Comparison of ENCODE assay signal across 12 cellular contexts in genomic region chr7:94069154-94069739, GRCh38.
DNase-seq lines count a peak whose midpoint lies in the region; ATAC-seq lines count a peak whose summit lies in the region.
"Had no signal": no experiment of that assay in that cellular context is flagged by ENCODE, and none has a peak within 500 bp of the region (broad histone marks: within the 10 kb centered on the region; RNA-seq: fewer than 3 reads in every experiment).

No MANE protein-coding gene starts in this region.

- peak; percentile 49 for DNase-seq in glomerular visceral epithelial cell (ENCODE audit: extremely low spot score)
- no peak for DNase-seq in stimulated activated CD4-positive, alpha-beta T cell treated with anti-CD3 and anti-CD28 coated beads, Interleukin-4, amount 100 ng/mL, for 24 hours
- DNase-seq in RPMI8226, result no peak
- no peak for DNase-seq in activated naive CD8-positive, alpha-beta T cell treated with anti-CD3 and anti-CD28 coated beads, Interleukin-2, amount 50 U/mL, for 24 hours
- no peak for DNase-seq in SJCRH30
- DNase-seq: activated CD4-positive, alpha-beta T cell treated with anti-CD3 and anti-CD28 coated beads, Interleukin-2, amount 10 ng/mL, durations not matched to agents 24 days and 14 days; adrenal gland; NCI-H2029; substantia nigra had no signal

- no peak overlapping the region for H3K27ac ChIP-seq in SJCRH30
- H3K27ac ChIP-seq: adrenal gland had no signal

- H3K27ac Mint-ChIP-seq in activated naive CD8-positive, alpha-beta T cell treated with anti-CD3 and anti-CD28 coated beads, Interleukin-2, amount 50 U/mL, for 24 hours, result no peak overlapping the region
- H3K27ac Mint-ChIP-seq: activated CD4-positive, alpha-beta T cell treated with anti-CD3 and anti-CD28 coated beads, Interleukin-2, amount 10 ng/mL, durations not matched to agents 24 days and 14 days had no signal

- peaks cover 8% of the 10 kb centered on the region for H3K4me1 ChIP-seq in SJCRH30

- H3K4me3 ChIP-seq in SJCRH30, result no peak overlapping the region
- H3K4me3 ChIP-seq: adrenal gland had no signal

- H3K27me3 ChIP-seq in SJCRH30, result no peaks in the 10 kb centered on the region
- H3K27me3 ChIP-seq: adrenal gland had no signal

- no peak overlapping the region for H3K4me3 Mint-ChIP-seq in activated naive CD8-positive, alpha-beta T cell treated with anti-CD3 and anti-CD28 coated beads, Interleukin-2, amount 50 U/mL, for 24 hours
- H3K4me3 Mint-ChIP-seq: activated CD4-positive, alpha-beta T cell treated with anti-CD3 and anti-CD28 coated beads, Interleukin-2, amount 10 ng/mL, durations not matched to agents 24 days and 14 days had no signal

- H3K36me3 ChIP-seq in SJCRH30, result no peaks in the 10 kb centered on the region
- H3K36me3 ChIP-seq: adrenal gland had no signal

- H3K9me3 Mint-ChIP-seq in activated naive CD8-positive, alpha-beta T cell treated with anti-CD3 and anti-CD28 coated beads, Interleukin-2, amount 50 U/mL, for 24 hours, result no peaks in the 10 kb centered on the region
- H3K9me3 Mint-ChIP-seq: activated CD4-positive, alpha-beta T cell treated with anti-CD3 and anti-CD28 coated beads, Interleukin-2, amount 10 ng/mL, durations not matched to agents 24 days and 14 days had no signal

- H3K36me3 Mint-ChIP-seq in activated naive CD8-positive, alpha-beta T cell treated with anti-CD3 and anti-CD28 coated beads, Interleukin-2, amount 50 U/mL, for 24 hours (ENCODE audit: low read depth), result no peaks in the 10 kb centered on the region

- H3K4me1 Mint-ChIP-seq in activated naive CD8-positive, alpha-beta T cell treated with anti-CD3 and anti-CD28 coated beads, Interleukin-2, amount 50 U/mL, for 24 hours, result peaks cover 10% of the 10 kb centered on the region

- ATAC-seq in GM18870 (IDR thresholded peaks at IDR 0.05; ENCODE audit: unreplicated experiment) (peak; percentile 81), GM21786 (IDR thresholded peaks at IDR 0.05; ENCODE audit: unreplicated experiment) (peak; percentile 73), HG03457 (IDR thresholded peaks at IDR 0.05; ENCODE audit: unreplicated experiment) (peak; percentile 79)
- no peak for ATAC-seq in activated naive CD8-positive, alpha-beta T cell treated with anti-CD3 and anti-CD28 coated beads, Interleukin-2, amount 50 U/mL, for 24 hours

- no peaks in the 10 kb centered on the region for H3K9me3 ChIP-seq in SJCRH30 (replicated peaks)
- H3K9me3 ChIP-seq: adrenal gland had no signal

- H3K27me3 Mint-ChIP-seq in activated naive CD8-positive, alpha-beta T cell treated with anti-CD3 and anti-CD28 coated beads, Interleukin-2, amount 50 U/mL, for 24 hours, result peaks cover 41% of the 10 kb centered on the region
